33 cellular contexts compared by ENCODE assay signal in the genomic region with DNA sequence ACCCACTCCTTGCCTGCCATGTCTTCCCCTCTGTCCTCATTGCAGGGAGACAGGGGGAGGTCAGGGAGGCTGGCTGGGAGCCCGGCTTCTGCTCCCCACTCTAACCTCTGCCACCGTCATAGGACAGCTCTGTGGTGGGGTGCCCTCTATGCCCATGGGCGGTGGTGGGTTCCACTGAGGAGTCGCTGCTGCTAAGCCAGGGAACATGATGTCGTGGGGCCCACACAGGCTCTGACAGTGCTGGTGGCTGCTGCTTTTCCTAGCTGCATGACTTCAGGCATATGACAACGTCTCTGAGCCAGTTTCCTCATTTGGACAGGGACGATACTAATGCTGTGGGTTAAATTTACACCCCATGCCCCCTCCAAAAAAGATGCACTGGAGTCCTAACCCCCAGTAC. TPM values are rescaled to one million over a fixed set of nuclear protein-coding genes. Genes with fewer than 3 reads are reported as not detected.
"Had no signal": no experiment of that assay in that cellular context is flagged by ENCODE, and none has a peak within 500 bp of the region (broad histone marks: within the 10 kb centered on the region; RNA-seq: fewer than 3 reads in every experiment).

No MANE protein-coding gene starts in this region.

- H3K27ac Mint-ChIP-seq: natural killer cell; nephron; neural progenitor cell; stimulated activated memory B cell treated with anti-CD40 and anti-IgM and Interleukin-4, amounts not matched to agents 10 μg/mL and 1 μg/mL and 100 μg/mL, for 72 hours; stimulated activated naive CD8-positive, alpha-beta T cell treated with anti-CD3 and anti-CD28 coated beads, Interleukin-15, amount 100 ng/mL, for 72 hours; type B pancreatic cell had no signal

- H3K36me3 Mint-ChIP-seq: natural killer cell; neural progenitor cell; stimulated activated memory B cell treated with anti-CD40 and anti-IgM and Interleukin-4, amounts not matched to agents 10 μg/mL and 1 μg/mL and 100 μg/mL, for 72 hours; type B pancreatic cell had no signal

- H3K27me3 Mint-ChIP-seq: stimulated activated memory B cell treated with anti-CD40 and anti-IgM and Interleukin-4, amounts not matched to agents 10 μg/mL and 1 μg/mL and 100 μg/mL, for 72 hours had no signal

- H3K27me3 ChIP-seq: neural progenitor cell, ovary, right lobe of liver, spleen, suprapubic skin, testis, transverse colon, vagina had no signal

- H3K9me3 Mint-ChIP-seq: natural killer cell; nephron; neural progenitor cell; stimulated activated memory B cell treated with anti-CD40 and anti-IgM and Interleukin-4, amounts not matched to agents 10 μg/mL and 1 μg/mL and 100 μg/mL, for 72 hours; stimulated activated naive CD8-positive, alpha-beta T cell treated with anti-CD3 and anti-CD28 coated beads, Interleukin-15, amount 100 ng/mL, for 72 hours; type B pancreatic cell had no signal

- ATAC-seq: natural killer cell; psoas muscle; right cardiac atrium; stimulated activated memory B cell treated with anti-CD40 and anti-IgM and Interleukin-4, amounts not matched to agents 10 μg/mL and 1 μg/mL and 100 μg/mL, for 72 hours; stimulated activated naive CD8-positive, alpha-beta T cell treated with anti-CD3 and anti-CD28 coated beads, Interleukin-15, amount 100 ng/mL, for 72 hours; stimulated activated naive CD8-positive, alpha-beta T cell treated with anti-CD3 and anti-CD28 coated beads, Interleukin-15, Interleukin-2, amounts not matched to agents 100 U/mL and 50 U/mL, for 24 hours had no signal

- H3K4me1 Mint-ChIP-seq: natural killer cell; stimulated activated naive CD8-positive, alpha-beta T cell treated with anti-CD3 and anti-CD28 coated beads, Interleukin-15, amount 100 ng/mL, for 72 hours had no signal

- H3K27ac ChIP-seq: neural progenitor cell, ovary, parathyroid adenoma, psoas muscle, right lobe of liver, skin epidermis, spleen, suprapubic skin, testis, tibial artery, transverse colon, vagina had no signal

- H3K4me2 ChIP-seq: neural progenitor cell, smooth muscle cell had no signal

- H2AFZ ChIP-seq: neural progenitor cell, parathyroid adenoma had no signal

- H3K4me3 ChIP-seq: neural progenitor cell, ovary, psoas muscle, right lobe of liver, skin epidermis, smooth muscle cell, spleen, suprapubic skin, testis, tibial artery, transverse colon, vagina had no signal

- H3K9ac ChIP-seq: neural progenitor cell, parathyroid adenoma had no signal

- H3K4me1 ChIP-seq: parathyroid adenoma, psoas muscle, right lobe of liver, suprapubic skin, testis, tibial artery, transverse colon, vagina had no signal

- H3K4me3 Mint-ChIP-seq: natural killer cell; nephron; neural progenitor cell; stimulated activated memory B cell treated with anti-CD40 and anti-IgM and Interleukin-4, amounts not matched to agents 10 μg/mL and 1 μg/mL and 100 μg/mL, for 72 hours; stimulated activated naive CD8-positive, alpha-beta T cell treated with anti-CD3 and anti-CD28 coated beads, Interleukin-15, amount 100 ng/mL, for 72 hours; type B pancreatic cell had no signal

- H3K36me3 ChIP-seq: neural progenitor cell, ovary, right lobe of liver, spleen, suprapubic skin, tibial artery, transverse colon, vagina had no signal

- DNase-seq: natural killer cell; occipital lobe; ovary; psoas muscle; right cardiac atrium; right lobe of liver; spleen; stimulated activated CD4-positive, alpha-beta T cell treated with anti-CD3 and anti-CD28 coated beads, Interleukin-12 subunit alpha, Interleukin-12 subunit beta, amount 100 ng/mL, for 4 hours; stimulated activated CD4-positive, alpha-beta T cell treated with anti-CD3 and anti-CD28 coated beads, Interleukin-1b, Interleukin-23, amount 100 ng/mL, for 48 hours; stimulated activated CD4-positive, alpha-beta T cell treated with anti-CD3 and anti-CD28 coated beads, Interleukin-4, amount 100 ng/mL, for 1 hour; stimulated activated CD4-positive, alpha-beta T cell treated with anti-CD3 and anti-CD28 coated beads, Interleukin-4, amount 100 ng/mL, for 4 hours; stimulated activated CD8-positive, alpha-beta memory T cell treated with anti-CD3 and anti-CD28 coated beads, Interleukin-4, amount 100 ng/mL, for 48 hours; stimulated activated naive CD4-positive, alpha-beta T cell; stimulated activated naive CD8-positive, alpha-beta T cell treated with anti-CD3 and anti-CD28 coated beads, Interleukin-15, amount 100 ng/mL, for 72 hours; stimulated activated naive CD8-positive, alpha-beta T cell treated with anti-CD3 and anti-CD28 coated beads, Interleukin-15, Interleukin-2, amounts not matched to agents 100 U/mL and 50 U/mL, for 24 hours; substantia nigra; testis; tibial artery; transverse colon had no signal

- H3K9me3 ChIP-seq: ovary, psoas muscle, right lobe of liver, spleen, suprapubic skin, testis, tibial artery, transverse colon, vagina had no signal

RNA-seq across cellular contexts. Expression of gene KCNA10, which starts 14.8 kb away (rescaled TPM):
- total RNA-seq: natural killer cell, occipital lobe, osteoblast, ovary, progenitor cell of endocrine pancreas, psoas muscle, renal cortical epithelial cell, right cardiac atrium, right lobe of liver, smooth muscle cell, suprapubic skin, transverse colon, ureter, vagina had no signal
- polyA plus RNA-seq: neural cell, ovary, psoas muscle, right cardiac atrium, smooth muscle cell, spleen had no signal

RNA-seq across cellular contexts. Expression of gene PROK1, which starts 53.3 kb away (rescaled TPM):
- total RNA-seq: natural killer cell, occipital lobe, osteoblast, progenitor cell of endocrine pancreas, renal cortical epithelial cell, right lobe of liver, transverse colon had no signal
